ENCODE assay signal across 17 cellular contexts in the genomic region with DNA sequence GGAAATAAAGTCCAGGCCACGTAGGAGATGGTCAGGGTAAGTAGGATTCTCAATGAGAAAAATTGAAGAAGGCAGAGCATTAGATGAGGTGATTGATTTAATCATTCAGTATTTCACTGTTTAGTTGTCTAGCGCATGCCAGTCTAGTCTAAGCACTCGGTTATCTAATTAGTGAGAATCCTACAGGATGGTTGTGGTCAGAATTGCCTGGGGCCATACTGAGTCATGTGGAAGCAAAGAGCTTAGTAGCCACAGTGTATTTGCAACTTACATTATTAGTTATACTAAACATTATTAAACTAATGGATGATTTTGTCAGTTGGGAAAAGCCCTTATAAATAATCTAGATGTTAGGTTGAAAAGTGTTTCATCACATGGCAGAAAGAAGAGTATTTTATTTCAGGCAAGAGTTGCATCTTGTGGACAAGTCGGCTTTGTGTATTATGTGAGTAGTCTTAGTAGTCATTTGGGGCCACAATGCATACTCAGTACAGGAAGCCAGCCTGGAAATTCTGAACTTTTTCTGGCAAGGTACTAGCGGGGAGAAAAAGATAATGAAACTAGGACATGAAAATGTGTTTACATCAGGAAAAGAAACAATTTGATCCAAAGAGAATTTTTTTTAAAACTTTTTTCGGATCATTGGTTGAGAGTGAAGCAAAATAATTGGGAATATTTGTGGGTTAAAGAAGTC. TPM values are rescaled to one million over a fixed set of nuclear protein-coding genes. Genes with fewer than 3 reads are reported as not detected.
DNase-seq lines count a peak whose midpoint lies in the region; ATAC-seq, FAIRE-seq and TF ChIP-seq lines count a peak whose summit lies in the region.
"Had no signal": no experiment of that assay in that cellular context is flagged by ENCODE, and none has a peak within 500 bp of the region (broad histone marks: within the 10 kb centered on the region; RNA-seq: fewer than 3 reads in every experiment).

No MANE protein-coding gene starts in this region.

- H3K4me3 Mint-ChIP-seq in HFFc6: peak overlapping the region; percentile 65
- H3K4me3 Mint-ChIP-seq: CD8-positive, alpha-beta memory T cell; effector memory CD8-positive, alpha-beta T cell; natural killer cell had no signal

- H3K9me3 Mint-ChIP-seq in HFFc6: peaks cover 12% of the 10 kb centered on the region; the same call in 1 of the 2 replicates
- H3K9me3 Mint-ChIP-seq: CD8-positive, alpha-beta memory T cell; effector memory CD8-positive, alpha-beta T cell; natural killer cell had no signal

- H3K4me1 ChIP-seq in A673 (ENCODE audit: insufficient read depth, low read length, poor library complexity, severe bottlenecking) (no peaks in the 10 kb centered on the region), lower lobe of right lung (peaks cover 24% of the 10 kb centered on the region)

- peaks cover 96% of the 10 kb centered on the region for H3K36me3 ChIP-seq in A673 (ENCODE audit: insufficient read depth, low read length, poor library complexity, severe bottlenecking)
- H3K36me3 ChIP-seq in bronchial epithelial cell (ENCODE audit: control insufficient read depth, insufficient read depth, low read length): peaks cover 2% of the 10 kb centered on the region
- peaks cover 24% of the 10 kb centered on the region for H3K36me3 ChIP-seq in lower lobe of right lung

- no peak for FAIRE-seq in bronchial epithelial cell (lab: Jason Lieb, UNC)
- FAIRE-seq: GM19239 had no signal

- ATAC-seq in lower lobe of right lung (no peak), GM18873 (IDR thresholded peaks at IDR 0.05; ENCODE audit: low FRiP score, unreplicated experiment) (no peak)
- ATAC-seq: effector memory CD8-positive, alpha-beta T cell; natural killer cell had no signal

- TSS peak; percentile 2 for BruUV-seq in A673 (replicated peaks; lab: Mats Ljungman, UMichigan)

- no peak for DNase-seq in A673 (ENCODE audit: low spot score)
- peak; percentile 90 for DNase-seq in HFFc6
- peak; percentile 88 for DNase-seq in bronchial epithelial cell (ENCODE audit: low read depth)
- DNase-seq in lower lobe of right lung: no peak
- DNase-seq in DMS153 (lab: John Stamatoyannopoulos, UW): no peak
- no peak for DNase-seq in caudate nucleus (lab: John Stamatoyannopoulos, UW)
- DNase-seq in NCI-H2029 (lab: John Stamatoyannopoulos, UW): no peak
- DNase-seq: activated CD4-positive, alpha-beta T cell treated with anti-CD3 and anti-CD28 coated beads for 1 hour; CD8-positive, alpha-beta memory T cell; effector memory CD8-positive, alpha-beta T cell; MV-4-11; natural killer cell; NCI-H510A; SIG-M5; stimulated activated naive CD4-positive, alpha-beta T cell had no signal

- CTCF ChIA-PET in A673 (lab: Charles Lee): no interaction called here

- H3K27me3 Mint-ChIP-seq in HFFc6 (ENCODE audit: insufficient read depth): peaks cover 1% of the 10 kb centered on the region; the same call in 1 of the 2 replicates
- H3K27me3 Mint-ChIP-seq: CD8-positive, alpha-beta memory T cell; effector memory CD8-positive, alpha-beta T cell had no signal

- H3K27ac Mint-ChIP-seq in HFFc6: peak overlapping the region; percentile 75

- H3K9me3 ChIP-seq in A673 (ENCODE audit: low read depth, low read length, poor library complexity, severe bottlenecking) (no peaks in the 10 kb centered on the region), lower lobe of right lung (no peaks in the 10 kb centered on the region)

- POLR2A ChIA-PET in A673 (lab: Charles Lee; ENCODE audit: low non-redundant PET): no interaction called here

- H3K4me3 ChIP-seq in A673 (ENCODE audit: low read depth, low read length, poor library complexity, severe bottlenecking) (no peak overlapping the region), bronchial epithelial cell (ENCODE audit: low read depth, low read length) (no peak overlapping the region), lower lobe of right lung (no peak overlapping the region)

- H3K36me3 Mint-ChIP-seq in HFFc6 (ENCODE audit: low read depth): peaks cover 46% of the 10 kb centered on the region

- intact Hi-C loops in A673 (cut with micrococcal nuclease; ENCODE audit: unreplicated experiment): no loop called here
- intact Hi-C loops in lower lobe of right lung (cut with DNase I): no loop called here

- H3K4me1 Mint-ChIP-seq in HFFc6 (ENCODE audit: low read depth): peaks cover 67% of the 10 kb centered on the region

- H3K27ac ChIP-seq in A673 (ENCODE audit: low read depth, low read length, poor library complexity, severe bottlenecking) (no peak overlapping the region), lower lobe of right lung (peak overlapping the region; percentile 8), caudate nucleus (ENCODE audit: low read depth, low read length) (no peak overlapping the region)

- H3K27me3 ChIP-seq in A673 (replicated peaks; ENCODE audit: insufficient read depth, low read depth, low read length, poor library complexity) (no peaks in the 10 kb centered on the region), bronchial epithelial cell (ENCODE audit: control insufficient read depth, insufficient read depth, low read length) (no peaks in the 10 kb centered on the region), lower lobe of right lung (ENCODE audit: low read depth) (no peaks in the 10 kb centered on the region)

- TF ChIP-seq CTCF in A673 (conservative IDR thresholded peaks at IDR 0.05; ENCODE audit: low read depth, low read length) (no peak), HFFc6 (IDR thresholded peaks at IDR 0.05) (no peak), bronchial epithelial cell (IDR thresholded peaks at IDR 0.05; ENCODE audit: insufficient read depth, low read length, severe bottlenecking) (no peak), lower lobe of right lung (IDR thresholded peaks at IDR 0.05) (no peak)

RNA-seq across cellular contexts. Expression of a gene that starts 31.9 kb away (rescaled TPM):
- total RNA-seq in A673 (2021) (75.5 and 80.1 TPM in 2 replicates), bronchial epithelial cell (9.0 and 11.3 TPM in 2 replicates), lower lobe of right lung (22.5 TPM)
- 10 to 100 TPM; 18.9 to 27.8 (median 22.8) TPM for total RNA-seq in HFFc6 (2021; fragmentation: NEBNext Ultra II Directional; extraction: Animal tissue kit (Norgen Biotek cat#: 25700))

Comparison
In these comparisons a context has a peak if more than half of its experiments do, and no peak if none do; other contexts are left out.
1. DNase-seq: peak in HFFc6 (single experiment) and bronchial epithelial cell (single experiment); none in A673 (single experiment), lower lobe of right lung (single experiment), DMS153 (single experiment), caudate nucleus (0 of 61) and NCI-H2029 (single experiment).